Comparison of ENCODE assay signal across 1 cellular context in genomic region chr5:140174472-140175366, GRCh38.
TF ChIP-seq lines count a peak whose summit lies in the region.

A gene with protein sequence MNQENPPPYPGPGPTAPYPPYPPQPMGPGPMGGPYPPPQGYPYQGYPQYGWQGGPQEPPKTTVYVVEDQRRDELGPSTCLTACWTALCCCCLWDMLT (plus strand): TSS chr5:140175188. CDS start chr5:140194466, 19,278 bp downstream.

TF ChIP-seq in HepG2, 621 proteins besides CTCF, POLR2A, EP300 and RAD21 (continued from another document and continues in another):
- TF ChIP-seq, protein P1, sequence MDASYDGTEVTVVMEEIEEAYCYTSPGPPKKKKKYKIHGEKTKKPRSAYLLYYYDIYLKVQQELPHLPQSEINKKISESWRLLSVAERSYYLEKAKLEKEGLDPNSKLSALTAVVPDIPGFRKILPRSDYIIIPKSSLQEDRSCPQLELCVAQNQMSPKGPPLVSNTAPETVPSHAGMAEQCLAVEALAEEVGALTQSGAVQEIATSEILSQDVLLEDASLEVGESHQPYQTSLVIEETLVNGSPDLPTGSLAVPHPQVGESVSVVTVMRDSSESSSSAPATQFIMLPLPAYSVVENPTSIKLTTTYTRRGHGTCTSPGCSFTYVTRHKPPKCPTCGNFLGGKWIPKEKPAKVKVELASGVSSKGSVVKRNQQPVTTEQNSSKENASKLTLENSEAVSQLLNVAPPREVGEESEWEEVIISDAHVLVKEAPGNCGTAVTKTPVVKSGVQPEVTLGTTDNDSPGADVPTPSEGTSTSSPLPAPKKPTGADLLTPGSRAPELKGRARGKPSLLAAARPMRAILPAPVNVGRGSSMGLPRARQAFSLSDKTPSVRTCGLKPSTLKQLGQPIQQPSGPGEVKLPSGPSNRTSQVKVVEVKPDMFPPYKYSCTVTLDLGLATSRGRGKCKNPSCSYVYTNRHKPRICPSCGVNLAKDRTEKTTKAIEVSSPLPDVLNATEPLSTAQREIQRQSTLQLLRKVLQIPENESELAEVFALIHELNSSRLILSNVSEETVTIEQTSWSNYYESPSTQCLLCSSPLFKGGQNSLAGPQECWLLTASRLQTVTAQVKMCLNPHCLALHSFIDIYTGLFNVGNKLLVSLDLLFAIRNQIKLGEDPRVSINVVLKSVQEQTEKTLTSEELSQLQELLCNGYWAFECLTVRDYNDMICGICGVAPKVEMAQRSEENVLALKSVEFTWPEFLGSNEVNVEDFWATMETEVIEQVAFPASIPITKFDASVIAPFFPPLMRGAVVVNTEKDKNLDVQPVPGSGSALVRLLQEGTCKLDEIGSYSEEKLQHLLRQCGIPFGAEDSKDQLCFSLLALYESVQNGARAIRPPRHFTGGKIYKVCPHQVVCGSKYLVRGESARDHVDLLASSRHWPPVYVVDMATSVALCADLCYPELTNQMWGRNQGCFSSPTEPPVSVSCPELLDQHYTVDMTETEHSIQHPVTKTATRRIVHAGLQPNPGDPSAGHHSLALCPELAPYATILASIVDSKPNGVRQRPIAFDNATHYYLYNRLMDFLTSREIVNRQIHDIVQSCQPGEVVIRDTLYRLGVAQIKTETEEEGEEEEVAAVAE (CRISPR knock-in tag; IDR thresholded peaks at IDR 0.05; ENCODE audit: borderline replicate concordance) = peak; percentile 37; the same call in 1 of the 2 replicates
- TF ChIP-seq ZNF550 (CRISPR knock-in tag; IDR thresholded peaks at IDR 0.05; ENCODE audit: borderline replicate concordance) (no peak), HHEX (CRISPR knock-in tag; IDR thresholded peaks at IDR 0.05) (no peak), DMTF1 (CRISPR knock-in tag; IDR thresholded peaks at IDR 0.05) (no peak), NCOA2 (CRISPR knock-in tag; IDR thresholded peaks at IDR 0.05) (peak; percentile 30; the same call in 1 of the 2 replicates), ZC3H13 (CRISPR knock-in tag; IDR thresholded peaks at IDR 0.05) (no peak; the same call in 1 of the 2 replicates), ZNF441 (CRISPR knock-in tag; IDR thresholded peaks at IDR 0.05; ENCODE audit: borderline replicate concordance) (no peak), CEBPB (IDR thresholded peaks at IDR 0.05; ENCODE audit: borderline replicate concordance, low read depth, low read length) (peak; percentile 95), ZNF143 (CRISPR knock-in tag; IDR thresholded peaks at IDR 0.05) (no peak), TFDP1 (CRISPR knock-in tag; IDR thresholded peaks at IDR 0.05; ENCODE audit: borderline replicate concordance) (peak; percentile 56; the same call in 1 of the 2 replicates), CEBPG (CRISPR knock-in tag; IDR thresholded peaks at IDR 0.05) (peak; percentile 91), ZNF839 (CRISPR knock-in tag; IDR thresholded peaks at IDR 0.05; ENCODE audit: borderline replicate concordance) (no peak), SP4 (CRISPR knock-in tag; IDR thresholded peaks at IDR 0.05) (peak; percentile 89), HNRNPL (IDR thresholded peaks at IDR 0.05; ENCODE audit: low read depth, low read length) (no peak), TAF15 (IDR thresholded peaks at IDR 0.05; ENCODE audit: low read depth, low read length, poor library complexity, severe bottlenecking) (peak; percentile 93), MIXL1 (CRISPR knock-in tag; IDR thresholded peaks at IDR 0.05) (no peak), MAFK (conservative IDR thresholded peaks at IDR 0.05 in 1 of 2, IDR thresholded peaks at IDR 0.05 in 1 of 2; ENCODE audit: low read length in 2 of 2) (no peak), ZNF350 (CRISPR knock-in tag; IDR thresholded peaks at IDR 0.05; ENCODE audit: borderline replicate concordance, low read depth) (peak; percentile 54; the same call in 1 of the 2 replicates), FOXC1 (CRISPR knock-in tag; IDR thresholded peaks at IDR 0.05; ENCODE audit: borderline replicate concordance) (peak; percentile 81), ZNF431 (CRISPR knock-in tag; IDR thresholded peaks at IDR 0.05; ENCODE audit: borderline replicate concordance, low read depth) (no peak), POLR2G (IDR thresholded peaks at IDR 0.05; ENCODE audit: low read depth, low read length) (peak; percentile 86), YEATS2 (CRISPR knock-in tag; IDR thresholded peaks at IDR 0.05; ENCODE audit: borderline replicate concordance) (peak; percentile 70; the same call in 1 of the 2 replicates), ZNF337 (CRISPR knock-in tag; IDR thresholded peaks at IDR 0.05; ENCODE audit: borderline replicate concordance, low read depth) (no peak), TCF7L2 (IDR thresholded peaks at IDR 0.05; ENCODE audit: low read depth, low read length) (no peak), KLF6 (CRISPR knock-in tag; IDR thresholded peaks at IDR 0.05) (no peak), ZZZ3 (CRISPR knock-in tag; IDR thresholded peaks at IDR 0.05; ENCODE audit: borderline replicate concordance) (no peak), PBX2 (CRISPR knock-in tag; IDR thresholded peaks at IDR 0.05) (no peak), KLF15 (CRISPR knock-in tag; IDR thresholded peaks at IDR 0.05; ENCODE audit: borderline replicate concordance) (no peak), POLR2AphosphoS5 (IDR thresholded peaks at IDR 0.05; ENCODE audit: low read depth, low read length) (peak; percentile 88), SP140L (CRISPR knock-in tag; IDR thresholded peaks at IDR 0.05; ENCODE audit: borderline replicate concordance) (no peak), SYNCRIP (IDR thresholded peaks at IDR 0.05; ENCODE audit: insufficient read depth, low read depth, low read length) (no peak), RXRA (CRISPR knock-in tag; IDR thresholded peaks at IDR 0.05) (no peak; the same call in 1 of the 2 replicates), ZNF652 (CRISPR knock-in tag; IDR thresholded peaks at IDR 0.05; ENCODE audit: borderline replicate concordance, low read depth) (no peak), THAP7 (CRISPR knock-in tag; IDR thresholded peaks at IDR 0.05) (no peak; the same call in 1 of the 2 replicates), ZNF770 (CRISPR knock-in tag; IDR thresholded peaks at IDR 0.05) (peak; percentile 59; the same call in 1 of the 2 replicates)
- TF ChIP-seq, protein P2, sequence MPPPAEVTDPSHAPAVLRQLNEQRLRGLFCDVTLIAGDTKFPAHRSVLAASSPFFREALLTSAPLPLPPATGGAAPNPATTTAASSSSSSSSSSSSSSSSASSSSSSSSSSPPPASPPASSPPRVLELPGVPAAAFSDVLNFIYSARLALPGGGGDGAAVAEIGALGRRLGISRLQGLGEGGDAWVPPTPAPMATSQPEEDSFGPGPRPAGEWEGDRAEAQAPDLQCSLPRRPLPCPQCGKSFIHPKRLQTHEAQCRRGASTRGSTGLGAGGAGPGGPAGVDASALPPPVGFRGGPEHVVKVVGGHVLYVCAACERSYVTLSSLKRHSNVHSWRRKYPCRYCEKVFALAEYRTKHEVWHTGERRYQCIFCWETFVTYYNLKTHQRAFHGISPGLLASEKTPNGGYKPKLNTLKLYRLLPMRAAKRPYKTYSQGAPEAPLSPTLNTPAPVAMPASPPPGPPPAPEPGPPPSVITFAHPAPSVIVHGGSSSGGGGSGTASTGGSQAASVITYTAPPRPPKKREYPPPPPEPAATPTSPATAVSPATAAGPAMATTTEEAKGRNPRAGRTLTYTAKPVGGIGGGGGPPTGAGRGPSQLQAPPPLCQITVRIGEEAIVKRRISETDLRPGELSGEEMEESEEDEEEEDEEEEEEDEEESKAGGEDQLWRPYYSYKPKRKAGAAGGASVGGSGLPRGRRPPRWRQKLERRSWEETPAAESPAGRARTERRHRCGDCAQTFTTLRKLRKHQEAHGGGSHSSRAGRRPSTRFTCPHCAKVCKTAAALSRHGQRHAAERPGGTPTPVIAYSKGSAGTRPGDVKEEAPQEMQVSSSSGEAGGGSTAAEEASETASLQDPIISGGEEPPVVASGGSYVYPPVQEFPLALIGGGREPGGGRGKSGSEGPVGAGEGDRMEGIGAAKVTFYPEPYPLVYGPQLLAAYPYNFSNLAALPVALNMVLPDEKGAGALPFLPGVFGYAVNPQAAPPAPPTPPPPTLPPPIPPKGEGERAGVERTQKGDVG (CRISPR knock-in tag; IDR thresholded peaks at IDR 0.05; ENCODE audit: borderline replicate concordance) = no peak; the same call in 1 of the 2 replicates
